ENCODE assay signal across 8 cellular contexts in the genomic region with DNA sequence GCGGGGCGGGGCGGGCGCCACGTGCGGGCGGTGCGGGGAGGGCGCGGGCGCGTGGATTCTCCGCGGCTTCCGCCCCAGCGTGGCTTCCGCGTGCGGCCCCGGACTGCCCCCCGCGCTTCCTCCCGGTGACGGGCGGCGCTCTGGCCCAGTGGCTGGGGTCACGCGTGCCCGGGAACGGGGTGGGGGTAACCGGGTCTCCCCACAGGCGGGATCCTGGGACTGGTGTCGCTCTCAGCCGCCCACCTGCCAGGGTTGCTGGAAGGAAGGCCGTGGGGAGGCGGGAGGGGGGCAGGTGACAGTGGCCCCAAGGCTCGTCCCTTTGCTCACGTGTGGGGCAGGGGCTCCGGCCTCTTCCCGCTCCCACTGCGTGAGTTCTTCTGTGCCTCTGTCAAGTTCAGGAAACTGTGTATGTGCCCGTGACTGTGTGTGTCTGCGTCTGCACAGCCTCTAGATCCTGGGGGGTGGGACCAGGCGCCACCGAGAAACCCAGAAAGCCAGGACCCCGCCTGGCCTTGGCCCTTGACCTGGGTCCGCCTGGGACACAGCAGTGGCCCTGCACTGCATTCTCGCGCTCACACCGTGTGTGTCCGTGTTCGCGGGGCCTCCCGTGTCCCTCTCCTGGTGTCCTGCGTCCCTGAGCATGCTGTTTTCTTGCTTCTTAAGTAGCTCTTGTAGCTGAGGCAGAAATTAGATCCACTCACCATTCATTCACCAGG. TPM values are rescaled to one million over a fixed set of nuclear protein-coding genes. Genes with fewer than 3 reads are reported as not detected.
DNase-seq lines count a peak whose midpoint lies in the region; ATAC-seq, FAIRE-seq and TF ChIP-seq lines count a peak whose summit lies in the region.

No MANE protein-coding gene starts in this region.

- H3K27ac ChIP-seq in C4-2B (peak overlapping the region; percentile 89), body of pancreas (peak overlapping the region; percentile 97 to 100 (median 98)), keratinocyte (ENCODE audit: control insufficient read depth, insufficient read depth, low read length) (peak overlapping the region; percentile 90)

- H3K79me2 ChIP-seq in keratinocyte (ENCODE audit: control insufficient read depth, insufficient read depth, low read length), result peaks cover 41% of the 10 kb centered on the region

- peak overlapping the region; percentile 89 for H3K4me3 Mint-ChIP-seq in stimulated activated effector memory CD8-positive, alpha-beta T cell treated with anti-CD3 and anti-CD28 coated beads, Interleukin-12 subunit alpha, Interleukin-12 subunit beta, amount 100 ng/mL, for 72 hours

- H3K4me3 ChIP-seq in body of pancreas (peak overlapping the region in 1 of 2 donors; percentile 55), keratinocyte (ENCODE audit: control insufficient read depth in 2 of 3, extremely low read depth in 1 of 3, insufficient read depth in 2 of 3, low read depth in 1 of 3, low read length in 3 of 3) (peak overlapping the region; percentile 80 to 89 (median 80))

- FAIRE-seq in keratinocyte (lab: Jason Lieb, UNC), result no peak

- peak; percentile 31 to 69 (median 63) for TF ChIP-seq POLR2A in body of pancreas (IDR thresholded peaks at IDR 0.05)

- intact Hi-C loops in body of pancreas (cut with DNase I), result no loop called here

- H3K4me1 Mint-ChIP-seq in stimulated activated effector memory CD8-positive, alpha-beta T cell treated with anti-CD3 and anti-CD28 coated beads, Interleukin-12 subunit alpha, Interleukin-12 subunit beta, amount 100 ng/mL, for 72 hours, result peaks cover 32% of the 10 kb centered on the region

- peak; percentile 28 for ATAC-seq in GM21723 (IDR thresholded peaks at IDR 0.05; ENCODE audit: unreplicated experiment)
- ATAC-seq in body of pancreas, result peak; percentile 16
- peak; percentile 4 for ATAC-seq in stimulated activated effector memory CD8-positive, alpha-beta T cell treated with anti-CD3 and anti-CD28 coated beads, Interleukin-12 subunit alpha, Interleukin-12 subunit beta, amount 100 ng/mL, for 72 hours
- ATAC-seq in HG03469 (IDR thresholded peaks at IDR 0.05; ENCODE audit: unreplicated experiment), result no peak

- DNase-seq in RPMI7951 (ENCODE audit: low read depth), result peak; percentile 28
- peak; percentile 59 to 66 (median 62) for DNase-seq in body of pancreas
- DNase-seq in keratinocyte (ENCODE audit: low read depth, low spot score), result no peak
- peak in 1 of 2 donors; percentile 64 for DNase-seq in stimulated activated effector memory CD8-positive, alpha-beta T cell treated with anti-CD3 and anti-CD28 coated beads, Interleukin-12 subunit alpha, Interleukin-12 subunit beta, amount 100 ng/mL, for 72 hours (ENCODE audit: low spot score in 2 of 2)
- no peak for DNase-seq in NCI-H526 (lab: John Stamatoyannopoulos, UW)

- TF ChIP-seq CTCF in C4-2B (conservative IDR thresholded peaks at IDR 0.05), result no peak
- TF ChIP-seq CTCF in body of pancreas (IDR thresholded peaks at IDR 0.05), result no peak
- no peak for TF ChIP-seq CTCF in keratinocyte (optimal IDR thresholded peaks at IDR 0.05 in 1 of 3, IDR thresholded peaks at IDR 0.05 in 1 of 3, conservative IDR thresholded peaks at IDR 0.05 in 1 of 3; ENCODE audit: extremely low read depth in 1 of 3, insufficient read depth in 2 of 3, low read length in 3 of 3)

- H3K9me3 Mint-ChIP-seq in stimulated activated effector memory CD8-positive, alpha-beta T cell treated with anti-CD3 and anti-CD28 coated beads, Interleukin-12 subunit alpha, Interleukin-12 subunit beta, amount 100 ng/mL, for 72 hours, result no peaks in the 10 kb centered on the region

- H3K9me1 ChIP-seq in keratinocyte (ENCODE audit: control insufficient read depth, extremely low read depth, insufficient read depth, low read length), result peaks cover 3% of the 10 kb centered on the region

- dilution Hi-C loops in keratinocyte (cut with MboI; ENCODE audit: extremely low pct_ligation_motif_present, low sequenced_read_pairs), result no loop called here

- peak overlapping the region; percentile 91 for H3K27ac Mint-ChIP-seq in stimulated activated effector memory CD8-positive, alpha-beta T cell treated with anti-CD3 and anti-CD28 coated beads, Interleukin-12 subunit alpha, Interleukin-12 subunit beta, amount 100 ng/mL, for 72 hours

- H2AFZ ChIP-seq in keratinocyte (ENCODE audit: control insufficient read depth, low read length), result no peak overlapping the region

- no peaks in the 10 kb centered on the region for H3K9me3 ChIP-seq in body of pancreas
- H3K9me3 ChIP-seq in keratinocyte (ENCODE audit: control insufficient read depth, low read depth, low read length), result no peaks in the 10 kb centered on the region

- peaks cover 7% of the 10 kb centered on the region for H4K20me1 ChIP-seq in keratinocyte (ENCODE audit: control insufficient read depth, extremely low read depth, insufficient read depth, low read length)

- peak overlapping the region; percentile 86 for H3K9ac ChIP-seq in keratinocyte (ENCODE audit: control insufficient read depth, extremely low read depth, insufficient read depth, low read length)

- H3K36me3 ChIP-seq in body of pancreas (replicated peaks in 1 of 2; ENCODE audit: insufficient read depth in 1 of 2, low read depth in 2 of 2) (no peaks in the 10 kb centered on the region), keratinocyte (ENCODE audit: control insufficient read depth in 2 of 2, extremely low read depth in 1 of 2, insufficient read depth in 2 of 2, low read length in 2 of 2) (peaks cover 4 to 6% of the 10 kb centered on the region in 2 experiments)

- H3K27me3 ChIP-seq in body of pancreas (no peaks in the 10 kb centered on the region), keratinocyte (ENCODE audit: control insufficient read depth, extremely low read depth, insufficient read depth, low read length) (no peaks in the 10 kb centered on the region)

- H3K36me3 Mint-ChIP-seq in stimulated activated effector memory CD8-positive, alpha-beta T cell treated with anti-CD3 and anti-CD28 coated beads, Interleukin-12 subunit alpha, Interleukin-12 subunit beta, amount 100 ng/mL, for 72 hours, result peaks cover 49% of the 10 kb centered on the region

- H3K4me1 ChIP-seq in body of pancreas (peaks cover 50% of the 10 kb centered on the region), keratinocyte (ENCODE audit: control insufficient read depth, extremely low read depth, insufficient read depth, low read length) (peaks cover 45% of the 10 kb centered on the region)

- WGBS in body of pancreas, 2 donors, result 0 to 1% methylated on average over 6 to 51 of the region's 55 CpGs

- H3K4me2 ChIP-seq in keratinocyte (ENCODE audit: control insufficient read depth, extremely low read depth, insufficient read depth, low read depth, low read length), result peak overlapping the region; percentile 83

RNA-seq across cellular contexts. Expression of gene MAFK, which starts 0.9 kb away (rescaled TPM):
- 4.4 and 12.0 TPM in 2 replicates for total RNA-seq in RPMI7951 (2014; rRNA removed; shearing (Covaris generic))
- 10 to 100 TPM; 25.7 to 52.7 TPM for total RNA-seq in body of pancreas
- polyA plus RNA-seq in keratinocyte, result 3.8 to 5.9 TPM (median 5.2 TPM) in 3 replicates
- 16.6 TPM for polyA plus RNA-seq in keratinocyte (2011; ENCODE audit: low read depth)
- 1.8 and 7.3 TPM in 2 replicates for polyA plus RNA-seq in keratinocyte (2011; cell fraction: cytosol; rRNA removed)
- 12.9 and 18.7 TPM in 2 replicates for polyA plus RNA-seq in keratinocyte (2011; cell fraction: nucleus; rRNA removed)
- polyA plus RNA-seq in keratinocyte (2012; ENCODE audit: low replicate concordance), result 9.6 and 17.6 TPM in 2 replicates
- 2.3 to 2.4 TPM (median 2.3 TPM) in 3 replicates for polyA minus RNA-seq in keratinocyte
- 12.1 TPM for polyA minus RNA-seq in keratinocyte (2011; cell fraction: cytosol; rRNA and poly(A)+ RNA removed)
- polyA minus RNA-seq in keratinocyte (2011; cell fraction: nucleus; rRNA and poly(A)+ RNA removed), result 5.9 and 8.0 TPM in 2 replicates

RNA-seq across cellular contexts. Expression of gene TMEM184A, which starts 24.6 kb away (rescaled TPM):
- 0.10 TPM in 1 of 2 replicates, not detected in the other for total RNA-seq in RPMI7951 (2014; rRNA removed; shearing (Covaris generic))
- 10 to 100 TPM; 21.0 to 65.3 TPM for total RNA-seq in body of pancreas
- polyA plus RNA-seq in keratinocyte, result 1.6 to 15.6 TPM (median 2.9 TPM) in 3 replicates
- 6.2 TPM for polyA plus RNA-seq in keratinocyte (2011; ENCODE audit: low read depth)
- polyA plus RNA-seq in keratinocyte (2011; cell fraction: cytosol; rRNA removed), result 2.5 and 3.6 TPM in 2 replicates
- 21.3 and 26.8 TPM in 2 replicates for polyA plus RNA-seq in keratinocyte (2011; cell fraction: nucleus; rRNA removed)
- 2.2 and 17.5 TPM in 2 replicates for polyA plus RNA-seq in keratinocyte (2012; ENCODE audit: low replicate concordance)
- 3.2 to 18.8 TPM (median 8.7 TPM) in 3 replicates for polyA minus RNA-seq in keratinocyte
- 2.3 TPM for polyA minus RNA-seq in keratinocyte (2011; cell fraction: cytosol; rRNA and poly(A)+ RNA removed)
- 10.5 and 15.3 TPM in 2 replicates for polyA minus RNA-seq in keratinocyte (2011; cell fraction: nucleus; rRNA and poly(A)+ RNA removed)

RNA-seq across cellular contexts. Expression of gene INTS1, which starts 27.2 kb away (rescaled TPM):
- 43.3 and 49.5 TPM in 2 replicates for total RNA-seq in RPMI7951 (2014; rRNA removed; shearing (Covaris generic))
- 10 to 100 TPM; 66.3 to 72.9 TPM for total RNA-seq in body of pancreas
- polyA plus RNA-seq in keratinocyte, result 10.6 to 18.0 TPM (median 14.3 TPM) in 3 replicates
- polyA plus RNA-seq in keratinocyte (2011; ENCODE audit: low read depth), result 10.9 TPM
- 8.1 and 24.4 TPM in 2 replicates for polyA plus RNA-seq in keratinocyte (2011; cell fraction: cytosol; rRNA removed)
- polyA plus RNA-seq in keratinocyte (2011; cell fraction: nucleus; rRNA removed), result 51.1 and 79.6 TPM in 2 replicates
- polyA plus RNA-seq in keratinocyte (2012; ENCODE audit: low replicate concordance), result 35.3 and 50.3 TPM in 2 replicates
- 23.9 to 68.4 TPM (median 27.1 TPM) in 3 replicates for polyA minus RNA-seq in keratinocyte
- polyA minus RNA-seq in keratinocyte (2011; cell fraction: cytosol; rRNA and poly(A)+ RNA removed), result 87.1 TPM
- 61.0 and 78.5 TPM in 2 replicates for polyA minus RNA-seq in keratinocyte (2011; cell fraction: nucleus; rRNA and poly(A)+ RNA removed)

RNA-seq across cellular contexts. Expression of gene PSMG3, which starts 38.4 kb away (rescaled TPM):
- total RNA-seq in RPMI7951 (2014; rRNA removed; shearing (Covaris generic)), result 64.9 and 111 TPM in 2 replicates
- total RNA-seq in body of pancreas, result 10 to 100 TPM; 34.0 to 39.6 TPM
- polyA plus RNA-seq in keratinocyte, result 47.7 to 49.6 TPM (median 48.0 TPM) in 3 replicates
- polyA plus RNA-seq in keratinocyte (2011; ENCODE audit: low read depth), result 12.6 TPM
- polyA plus RNA-seq in keratinocyte (2011; cell fraction: cytosol; rRNA removed), result 29.4 and 49.1 TPM in 2 replicates
- 64.3 and 71.0 TPM in 2 replicates for polyA plus RNA-seq in keratinocyte (2011; cell fraction: nucleus; rRNA removed)
- polyA plus RNA-seq in keratinocyte (2012; ENCODE audit: low replicate concordance), result 35.3 and 49.4 TPM in 2 replicates
- polyA minus RNA-seq in keratinocyte, result 11.6 to 20.6 TPM (median 17.0 TPM) in 3 replicates
- polyA minus RNA-seq in keratinocyte (2011; cell fraction: cytosol; rRNA and poly(A)+ RNA removed), result 26.9 TPM
- polyA minus RNA-seq in keratinocyte (2011; cell fraction: nucleus; rRNA and poly(A)+ RNA removed), result 3.0 and 4.5 TPM in 2 replicates

Comparison
In these comparisons a context has a peak if more than half of its experiments do, and no peak if none do; other contexts are left out.
1. DNase-seq: peak in RPMI7951 (single experiment) and body of pancreas (4 of 4); none in keratinocyte (single experiment) and NCI-H526 (0 of 2).
2. RNA of gene TMEM184A, which starts 24.6 kb away (total RNA-seq): 21.0 to 65.3 TPM in body of pancreas; 0.10 TPM in RPMI7951; every median in the first group is over 10 times any median in the second.
3. Peak in every context shown above with its lines, with median percentiles within 50 percentile points of each other: H3K27ac ChIP-seq.